1 cellular context compared by ENCODE assay signal in the genomic region with DNA sequence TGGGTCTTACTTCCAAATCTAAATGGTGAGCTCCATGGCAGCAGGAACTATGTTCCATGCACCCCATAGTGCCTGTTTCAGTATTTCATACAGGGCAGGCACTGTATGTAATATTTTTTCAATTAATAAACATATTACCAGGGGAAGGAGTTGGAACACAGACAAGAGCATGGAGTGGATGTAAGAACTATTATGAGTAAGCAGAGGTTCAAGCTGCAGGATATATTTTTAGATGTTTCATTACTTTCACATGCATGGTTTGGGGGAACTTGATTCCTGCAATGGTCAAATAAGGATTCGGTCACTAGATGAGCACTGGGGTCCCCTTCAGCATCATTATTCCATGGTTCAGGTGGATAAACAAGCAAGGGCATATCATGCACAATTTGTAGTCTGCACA.
TF ChIP-seq lines count a peak whose summit lies in the region.

No MANE protein-coding gene starts in this region.

TF ChIP-seq in IMR-90, 13 proteins besides CTCF, POLR2A, EP300 and RAD21:
- no peak for TF ChIP-seq SMC3 (IDR thresholded peaks at IDR 0.05; ENCODE audit: low read depth, low read length)
